Comparison of ENCODE assay signal across 22 cellular contexts in genomic region chr7:25349283-25349682, GRCh38.
"Had no signal": no experiment of that assay in that cellular context is flagged by ENCODE, and none has a peak within 500 bp of the region (broad histone marks: within the 10 kb centered on the region; RNA-seq: fewer than 3 reads in every experiment).

No MANE protein-coding gene starts in this region.

- ATAC-seq: activated CD4-positive, alpha-beta T cell treated with anti-CD3 and anti-CD28 coated beads for 36 hours; activated CD8-positive, alpha-beta T cell treated with anti-CD3 and anti-CD28 coated beads, Interleukin-2, amount 10 ng/mL, durations not matched to agents 7 days and 5 days; activated naive CD4-positive, alpha-beta T cell treated with anti-CD3 and anti-CD28 coated beads, Interleukin-2, amount 50 U/mL, for 72 hours; activated T-cell treated with anti-CD3 and anti-CD28 coated beads, Interleukin-2, amount 50 U/mL, for 72 hours had no signal

- H3K27me3 ChIP-seq: ascending aorta, brain microvascular endothelial cell, colonic mucosa had no signal

- H3K9me3 ChIP-seq: ascending aorta, colonic mucosa had no signal

- H3K36me3 ChIP-seq: ascending aorta, brain microvascular endothelial cell, colonic mucosa had no signal

- H3K4me1 ChIP-seq: ascending aorta, colonic mucosa had no signal

- H3K4me3 ChIP-seq: ascending aorta, colonic mucosa had no signal

- H3K27ac ChIP-seq: ascending aorta, brain microvascular endothelial cell, colonic mucosa, epithelial cell of prostate had no signal

- DNase-seq: activated CD4-positive, alpha-beta memory T cell treated with anti-CD3 and anti-CD28 coated beads for 36 hours; activated CD4-positive, alpha-beta T cell treated with anti-CD3 and anti-CD28 coated beads for 36 hours; activated CD4-positive, alpha-beta T cell treated with anti-CD3 and anti-CD28 coated beads, Interleukin-2, amount 10 ng/mL, durations not matched to agents 24 days and 14 days; activated CD4-positive, CD25-positive, alpha-beta regulatory T cell; activated CD4-positive, CD25-positive, alpha-beta regulatory T cell treated with anti-CD3 and anti-CD28 coated beads, Interleukin-2, amount 50 U/mL, for 72 hours; activated CD8-positive, alpha-beta memory T cell treated with anti-CD3 and anti-CD28 coated beads, Interleukin-2, amount 50 U/mL, for 48 hours; activated CD8-positive, alpha-beta T cell treated with anti-CD3 and anti-CD28 coated beads, Interleukin-2, amount 10 ng/mL, durations not matched to agents 7 days and 5 days; activated gamma-delta T cell; activated naive CD4-positive, alpha-beta T cell; activated naive CD4-positive, alpha-beta T cell treated with anti-CD3 and anti-CD28 coated beads, Interleukin-2, amount 10 ng/mL, durations not matched to agents 7 days and 5 days; activated naive CD8-positive, alpha-beta T cell treated with anti-CD3 and anti-CD28 coated beads, Interleukin-2, amount 10 ng/mL, durations not matched to agents 7 days and 5 days; activated T-cell treated with anti-CD3 and anti-CD28 coated beads for 4 hours; activated T-cell treated with anti-CD3 and anti-CD28 coated beads, Interleukin-2, amount 50 U/mL, for 24 hours; activated T-cell treated with anti-CD3 and anti-CD28 coated beads, Interleukin-2, amount 50 U/mL, for 72 hours; brain microvascular endothelial cell; colonic mucosa; effector CD8-positive, alpha-beta T cell; foreskin fibroblast; T-helper 2 cell had no signal
